In genomic region chr10:79046326-79046725, GRCh38 we compare ENCODE assay signal across 25 cellular contexts. TPM values are rescaled to one million over a fixed set of nuclear protein-coding genes. Genes with fewer than 3 reads are reported as not detected.
A peak's percentile ranks its signal among the peaks of the same experiment; 100 is the strongest.
DNase-seq lines count a peak whose midpoint lies in the region; ATAC-seq and TF ChIP-seq lines count a peak whose summit lies in the region.
"Had no signal": no experiment of that assay in that cellular context is flagged by ENCODE, and none has a peak within 500 bp of the region (broad histone marks: within the 10 kb centered on the region; RNA-seq: fewer than 3 reads in every experiment).

No MANE protein-coding gene starts in this region.

- H3K4me1 ChIP-seq in tibial artery = peaks cover 0 to 12% (median 0%) of the 10 kb centered on the region in 4 donors

- peak; percentile 5 for DNase-seq in left cardiac atrium
- no peak for DNase-seq in Right ventricle myocardium superior
- peak; percentile 45 for DNase-seq in SK-N-DZ (ENCODE audit: low spot score)
- DNase-seq in mesenteric fat pad (ENCODE audit: low spot score) = peak; percentile 49
- peak; percentile 4 to 28 for DNase-seq in tibial artery
- no peak for DNase-seq in brain microvascular endothelial cell
- no peak for DNase-seq in stimulated activated naive CD4-positive, alpha-beta T cell (lab: John Stamatoyannopoulos, UW)
- DNase-seq in medulla oblongata (ENCODE audit: extremely low spot score) = no peak
- DNase-seq: ACHN; activated CD4-positive, alpha-beta T cell treated with anti-CD3 and anti-CD28 coated beads for 4 hours; activated CD8-positive, alpha-beta memory T cell treated with anti-CD3 and anti-CD28 coated beads, Interleukin-2, amount 10 ng/mL, durations not matched to agents 7 days and 5 days; activated naive CD8-positive, alpha-beta T cell treated with anti-CD3 and anti-CD28 coated beads for 36 hours; Calu3; DND-41; KG1; mesendoderm; NCI-H146; NCI-H446 treated with DMSO at 0.1 percent for 48 hours; NCI-H82; SK-N-SH; small intestine; stimulated activated CD4-positive, alpha-beta T cell treated with anti-CD3 and anti-CD28 coated beads, Interleukin-1b, Interleukin-23, amount 100 ng/mL, for 48 hours; stimulated activated CD8-positive, alpha-beta memory T cell treated with anti-CD3 and anti-CD28 coated beads, Interleukin-4, amount 100 ng/mL, for 48 hours had no signal

- no peaks in the 10 kb centered on the region for H3K9me3 ChIP-seq in tibial artery
- H3K9me3 ChIP-seq: SK-N-SH, upper lobe of left lung had no signal

- H3K27me3 ChIP-seq in tibial artery (no peaks in the 10 kb centered on the region), brain microvascular endothelial cell (replicated peaks) (peaks cover 5% of the 10 kb centered on the region)
- H3K27me3 ChIP-seq: upper lobe of left lung had no signal

- no peaks in the 10 kb centered on the region for H3K36me3 ChIP-seq in tibial artery
- no peaks in the 10 kb centered on the region for H3K36me3 ChIP-seq in brain microvascular endothelial cell (replicated peaks)
- H3K36me3 ChIP-seq: upper lobe of left lung had no signal

- H3K4me3 ChIP-seq in tibial artery (no peak overlapping the region), brain microvascular endothelial cell (ENCODE audit: low read depth, low read length) (no peak overlapping the region)
- H3K4me3 ChIP-seq: upper lobe of left lung had no signal

- intact Hi-C loops in left cardiac atrium (cut with DNase I) (no loop called here), Right ventricle myocardium superior (cut with DNase I) (no loop called here), tibial artery (cut with DNase I; ENCODE audit: low total_unique reads) (no loop called here)

- TF ChIP-seq CTCF in tibial artery (IDR thresholded peaks at IDR 0.05) (no peak), brain microvascular endothelial cell (IDR thresholded peaks at IDR 0.05; ENCODE audit: low read depth, low read length, missing control alignments) (no peak)

- H3K27ac ChIP-seq in tibial artery (no peak overlapping the region), brain microvascular endothelial cell (no peak overlapping the region)

- no peak for ATAC-seq in left cardiac atrium
- ATAC-seq in Right ventricle myocardium superior (ENCODE audit: poor library complexity) = no peak
- ATAC-seq: activated CD8-positive, alpha-beta memory T cell treated with anti-CD3 and anti-CD28 coated beads, Interleukin-2, amount 10 ng/mL, durations not matched to agents 7 days and 5 days; HCT116 had no signal

- in situ Hi-C loops in brain microvascular endothelial cell (cut with HindIII; ENCODE audit: low pct_ligation_motif_present, low sequenced_read_pairs) = no loop called here

RNA-seq across cellular contexts. Expression of gene ZMIZ1, which starts 22.4 kb away (rescaled TPM):
- 10 to 100 TPM; 51.4 to 58.0 TPM for total RNA-seq in left cardiac atrium
- total RNA-seq in Right ventricle myocardium superior = 44.8 TPM
- polyA plus RNA-seq in SK-N-DZ (2014; cell fraction: cytosol; rRNA removed) = 59.1 and 66.8 TPM in 2 replicates
- 30.6 and 71.5 TPM in 2 replicates for polyA plus RNA-seq in SK-N-DZ (2014; cell fraction: nucleus; rRNA removed)
- 81.1 TPM for total RNA-seq in mesenteric fat pad

Comparison
In these comparisons a context has a peak if more than half of its experiments do, and no peak if none do; other contexts are left out.
1. DNase-seq: peak in left cardiac atrium (single experiment), SK-N-DZ (single experiment), mesenteric fat pad (single experiment) and tibial artery (2 of 2); none in Right ventricle myocardium superior (single experiment), brain microvascular endothelial cell (single experiment), stimulated activated naive CD4-positive, alpha-beta T cell (0 of 6) and medulla oblongata (single experiment).